ENCODE assay signal across 2 cellular contexts in the genomic region with DNA sequence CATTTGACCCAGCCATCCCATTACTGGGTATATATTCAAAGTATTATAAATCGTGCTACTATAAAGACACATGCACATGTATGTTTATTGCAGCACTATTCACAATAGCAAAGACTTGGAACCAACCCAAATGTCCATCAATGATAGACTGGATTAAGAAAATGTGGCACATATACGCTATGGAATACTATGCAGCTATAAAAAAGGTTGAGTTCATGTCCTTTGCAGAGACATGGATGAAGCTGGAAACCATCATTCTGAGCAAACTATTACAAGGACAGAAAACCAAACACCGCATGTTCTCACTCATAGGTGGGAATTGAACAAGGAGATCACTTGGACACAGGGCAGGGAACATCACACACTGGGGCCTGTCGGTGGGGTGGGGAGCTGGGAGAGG. TPM values are rescaled to one million over a fixed set of nuclear protein-coding genes. Genes with fewer than 3 reads are reported as not detected.
"Had no signal": no experiment of that assay in that cellular context is flagged by ENCODE, and none has a peak within 500 bp of the region (broad histone marks: within the 10 kb centered on the region; RNA-seq: fewer than 3 reads in every experiment).

No MANE protein-coding gene starts in this region.

RNA-seq across cellular contexts. Expression of a gene that starts 31.9 kb away (rescaled TPM):
- total RNA-seq: left lobe of liver, mononuclear cell had no signal
